In the genomic region with DNA sequence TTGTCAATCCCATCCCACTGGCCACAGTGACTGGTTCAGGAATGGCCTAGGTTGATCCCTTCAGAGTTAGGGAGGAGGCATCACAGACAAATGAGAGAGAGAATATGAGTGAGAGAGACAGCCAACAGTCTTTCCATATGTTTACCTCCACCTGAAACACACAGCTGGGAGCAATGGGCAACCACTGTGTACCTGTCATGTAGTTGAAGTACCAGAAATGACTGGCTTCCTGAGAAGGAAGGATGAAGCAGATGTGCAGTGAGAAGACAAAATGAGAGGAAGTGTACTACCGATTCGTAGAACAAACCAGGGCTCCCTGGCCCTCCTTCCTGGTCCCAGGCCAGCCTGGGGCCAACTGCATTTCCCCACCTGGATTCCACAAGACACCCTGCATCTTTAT, we compare ENCODE assay signal across 21 cellular contexts.
"Had no signal": no experiment of that assay in that cellular context is flagged by ENCODE, and none has a peak within 500 bp of the region (broad histone marks: within the 10 kb centered on the region; RNA-seq: fewer than 3 reads in every experiment).

No MANE protein-coding gene starts in this region.

- H3K4me1 ChIP-seq: SJSA1 had no signal

- H3K36me3 ChIP-seq: MG63, SJSA1 had no signal

- ATAC-seq: HepG2 had no signal

- H3K4me3 ChIP-seq: MG63, SJSA1, SK-N-MC had no signal

- DNase-seq: IMR-90, Karpas-422, KG1, MG63, NCI-H1092, NCI-H1105 treated with DMSO at 0.1 percent for 48 hours, NCI-H1436, NCI-H187, NCI-H2081, NCI-H2107, NCI-H2227 treated with DMSO at 0.1 percent for 48 hours, NCI-H524, NCI-H526 treated with DMSO at 0.1 percent for 48 hours, NCI-H774, Right ventricle myocardium superior, RPMI8226, SIG-M5 had no signal

- H3K27ac ChIP-seq: SJSA1, SK-N-MC had no signal

- FAIRE-seq: HepG2, RCC 7860 had no signal

- H3K27me3 ChIP-seq: MG63, SJSA1 had no signal

- H3K9me3 ChIP-seq: MG63, SJSA1 had no signal
